In the genomic region with DNA sequence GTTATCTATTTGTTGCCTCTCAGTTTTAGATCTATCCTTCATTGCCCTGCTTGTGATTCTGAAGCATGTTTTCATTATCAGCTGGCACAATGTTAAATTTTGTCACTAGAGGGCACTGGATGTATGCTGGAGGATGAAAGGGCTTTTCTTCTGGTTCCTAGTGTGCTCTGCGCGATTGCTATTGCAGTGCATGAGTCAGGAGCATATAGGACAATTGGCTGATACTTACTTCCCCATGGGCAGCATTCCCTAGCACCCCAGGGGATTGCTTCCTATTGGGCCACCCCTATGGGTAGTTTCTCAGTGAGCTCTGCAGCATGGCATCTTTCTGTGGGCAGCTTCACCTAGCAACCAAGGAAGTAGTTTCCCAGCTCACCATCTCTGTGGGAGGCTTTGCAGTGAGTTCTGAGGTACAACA, we compare ENCODE assay signal across 9 cellular contexts.
DNase-seq lines count a peak whose midpoint lies in the region; ATAC-seq and TF ChIP-seq lines count a peak whose summit lies in the region.
"Had no signal": no experiment of that assay in that cellular context is flagged by ENCODE, and none has a peak within 500 bp of the region (broad histone marks: within the 10 kb centered on the region; RNA-seq: fewer than 3 reads in every experiment).

No MANE protein-coding gene starts in this region.

- H3K36me3 Mint-ChIP-seq in CD8-positive, alpha-beta T cell = no peaks in the 10 kb centered on the region

- no peaks in the 10 kb centered on the region for H3K27me3 Mint-ChIP-seq in CD8-positive, alpha-beta T cell (ENCODE audit: low read depth)

- no peaks in the 10 kb centered on the region for H3K9me3 ChIP-seq in CD8-positive, alpha-beta T cell (ENCODE audit: low read length)

- DNase-seq in CD8-positive, alpha-beta T cell = no peak
- DNase-seq in MV-4-11 (lab: John Stamatoyannopoulos, UW) (peak; percentile 55), fibroblast of gingiva (ENCODE audit: low read depth) (peak; percentile 36), omental fat pad (ENCODE audit: low spot score) (no peak), activated gamma-delta T cell (lab: John Stamatoyannopoulos, UW) (no peak)

- H3K27ac ChIP-seq in CD8-positive, alpha-beta T cell (ENCODE audit: low read depth, low read length) = no peak overlapping the region
- H3K27ac ChIP-seq: skin epidermis had no signal

- intact Hi-C loops in CD8-positive, alpha-beta T cell (cut with DNase I, micrococcal nuclease) = no loop called here

- H3K4me1 Mint-ChIP-seq in CD8-positive, alpha-beta T cell (ENCODE audit: low read depth) = no peaks in the 10 kb centered on the region

- H3K4me1 ChIP-seq in CD8-positive, alpha-beta T cell (ENCODE audit: insufficient read depth, low read length) = no peaks in the 10 kb centered on the region

- TF ChIP-seq CTCF in CD8-positive, alpha-beta T cell (IDR thresholded peaks at IDR 0.05) = peak; percentile 5
- no peak for TF ChIP-seq CTCF in omental fat pad (IDR thresholded peaks at IDR 0.05)

- H3K36me3 ChIP-seq in CD8-positive, alpha-beta T cell (ENCODE audit: insufficient read depth, low read length) = no peaks in the 10 kb centered on the region

- no peak overlapping the region for H3K4me3 Mint-ChIP-seq in CD8-positive, alpha-beta T cell

- no peak overlapping the region for H3K4me3 ChIP-seq in CD8-positive, alpha-beta T cell (ENCODE audit: low read depth, low read length)
- H3K4me3 ChIP-seq: skin epidermis had no signal

- CTCF ChIA-PET in CD8-positive, alpha-beta T cell (lab: Charles Lee) = interaction anchor here (0.6 kb wide), 1 partner anchor 386 kb away, joined by 3 read pairs; no protein-coding TSS in a partner anchor

- no peak overlapping the region for H3K27ac Mint-ChIP-seq in CD8-positive, alpha-beta T cell

- ATAC-seq in CD8-positive, alpha-beta T cell = no peak
- peak; percentile 95 for ATAC-seq in GM18511 (IDR thresholded peaks at IDR 0.05; ENCODE audit: unreplicated experiment)
- peak; percentile 93 for ATAC-seq in HG02798 (IDR thresholded peaks at IDR 0.05; ENCODE audit: poor library complexity, unreplicated experiment)
- ATAC-seq in SK-N-SH treated with all-trans-retinoic acid at 6 μM for 48 hours = peak; percentile 41; the same call in 1 of the 3 replicates
- ATAC-seq in omental fat pad (ENCODE audit: low FRiP score) = peak; percentile 70

- POLR2A ChIA-PET in CD8-positive, alpha-beta T cell (lab: Charles Lee) = no interaction called here

- no peaks in the 10 kb centered on the region for H3K27me3 ChIP-seq in CD8-positive, alpha-beta T cell (ENCODE audit: insufficient read depth, low read length)

- no peaks in the 10 kb centered on the region for H3K9me3 Mint-ChIP-seq in CD8-positive, alpha-beta T cell

TF ChIP-seq in SK-N-SH treated with all-trans-retinoic acid at 6 μM for 48 hours, 23 proteins besides CTCF, POLR2A, EP300 and RAD21:
- TF ChIP-seq TSHZ2 (CRISPR knock-in tag; IDR thresholded peaks at IDR 0.05) = no peak
- TF ChIP-seq PPARA (CRISPR knock-in tag; IDR thresholded peaks at IDR 0.05; ENCODE audit: borderline replicate concordance) = no peak
- no peak for TF ChIP-seq CSDC2 (CRISPR knock-in tag; IDR thresholded peaks at IDR 0.05)
- TF ChIP-seq ZNF8 (CRISPR knock-in tag; IDR thresholded peaks at IDR 0.05) = no peak
- TF ChIP-seq PATZ1 (CRISPR knock-in tag; IDR thresholded peaks at IDR 0.05; ENCODE audit: borderline replicate concordance) = no peak
- no peak for TF ChIP-seq SNAI2 (CRISPR knock-in tag; IDR thresholded peaks at IDR 0.05)
- no peak for TF ChIP-seq ZFP30 (CRISPR knock-in tag; IDR thresholded peaks at IDR 0.05)
- no peak for TF ChIP-seq ZNF70 (CRISPR knock-in tag; IDR thresholded peaks at IDR 0.05)
- no peak for TF ChIP-seq OSR1 (CRISPR knock-in tag; IDR thresholded peaks at IDR 0.05)
- TF ChIP-seq, protein P1, sequence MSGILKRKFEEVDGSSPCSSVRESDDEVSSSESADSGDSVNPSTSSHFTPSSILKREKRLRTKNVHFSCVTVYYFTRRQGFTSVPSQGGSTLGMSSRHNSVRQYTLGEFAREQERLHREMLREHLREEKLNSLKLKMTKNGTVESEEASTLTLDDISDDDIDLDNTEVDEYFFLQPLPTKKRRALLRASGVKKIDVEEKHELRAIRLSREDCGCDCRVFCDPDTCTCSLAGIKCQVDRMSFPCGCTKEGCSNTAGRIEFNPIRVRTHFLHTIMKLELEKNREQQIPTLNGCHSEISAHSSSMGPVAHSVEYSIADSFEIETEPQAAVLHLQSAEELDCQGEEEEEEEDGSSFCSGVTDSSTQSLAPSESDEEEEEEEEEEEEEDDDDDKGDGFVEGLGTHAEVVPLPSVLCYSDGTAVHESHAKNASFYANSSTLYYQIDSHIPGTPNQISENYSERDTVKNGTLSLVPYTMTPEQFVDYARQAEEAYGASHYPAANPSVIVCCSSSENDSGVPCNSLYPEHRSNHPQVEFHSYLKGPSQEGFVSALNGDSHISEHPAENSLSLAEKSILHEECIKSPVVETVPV (CRISPR knock-in tag; IDR thresholded peaks at IDR 0.05) = no peak
- TF ChIP-seq ESRRG (CRISPR knock-in tag; IDR thresholded peaks at IDR 0.05) = no peak
- TF ChIP-seq TCF4 (CRISPR knock-in tag; IDR thresholded peaks at IDR 0.05; ENCODE audit: borderline replicate concordance) = no peak
- TF ChIP-seq ZNF565 (CRISPR knock-in tag; conservative IDR thresholded peaks at IDR 0.05; ENCODE audit: low read depth) = no peak
- TF ChIP-seq TOX (CRISPR knock-in tag; IDR thresholded peaks at IDR 0.05; ENCODE audit: borderline replicate concordance) = no peak
- TF ChIP-seq, protein P2, sequence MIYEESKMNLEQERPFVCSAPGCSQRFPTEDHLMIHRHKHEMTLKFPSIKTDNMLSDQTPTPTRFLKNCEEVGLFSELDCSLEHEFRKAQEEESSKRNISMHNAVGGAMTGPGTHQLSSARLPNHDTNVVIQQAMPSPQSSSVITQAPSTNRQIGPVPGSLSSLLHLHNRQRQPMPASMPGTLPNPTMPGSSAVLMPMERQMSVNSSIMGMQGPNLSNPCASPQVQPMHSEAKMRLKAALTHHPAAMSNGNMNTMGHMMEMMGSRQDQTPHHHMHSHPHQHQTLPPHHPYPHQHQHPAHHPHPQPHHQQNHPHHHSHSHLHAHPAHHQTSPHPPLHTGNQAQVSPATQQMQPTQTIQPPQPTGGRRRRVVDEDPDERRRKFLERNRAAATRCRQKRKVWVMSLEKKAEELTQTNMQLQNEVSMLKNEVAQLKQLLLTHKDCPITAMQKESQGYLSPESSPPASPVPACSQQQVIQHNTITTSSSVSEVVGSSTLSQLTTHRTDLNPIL (CRISPR knock-in tag; IDR thresholded peaks at IDR 0.05; ENCODE audit: low read depth) = no peak
- TF ChIP-seq BACH2 (CRISPR knock-in tag; IDR thresholded peaks at IDR 0.05; ENCODE audit: borderline replicate concordance) = no peak
TF ChIP-seq in SK-N-SH treated with all-trans-retinoic acid at 6 μM for 48 hours: peak in this region for 0.

Comparison
In these comparisons a context has a peak if more than half of its experiments do, and no peak if none do; other contexts are left out.
1. DNase-seq: peak in MV-4-11 (single experiment) and fibroblast of gingiva (single experiment); none in CD8-positive, alpha-beta T cell (0 of 7), omental fat pad (single experiment) and activated gamma-delta T cell (single experiment).